ENCODE assay signal across 1 cellular context in genomic region chr3:181718416-181718815, GRCh38.
TF ChIP-seq lines count a peak whose summit lies in the region.

No MANE protein-coding gene starts in this region.

TF ChIP-seq in GM23338, 12 proteins besides CTCF, POLR2A, EP300 and RAD21 (continued from another document):
- TF ChIP-seq ZNF462 (CRISPR knock-in tag; IDR thresholded peaks at IDR 0.05) (no peak), ZNF331 (CRISPR knock-in tag; IDR thresholded peaks at IDR 0.05; ENCODE audit: low read depth) (no peak), JUNB (IDR thresholded peaks at IDR 0.05; ENCODE audit: unreplicated experiment) (no peak), ZNF114 (CRISPR knock-in tag; IDR thresholded peaks at IDR 0.05) (no peak)
